8 cellular contexts compared by ENCODE assay signal in the genomic region with DNA sequence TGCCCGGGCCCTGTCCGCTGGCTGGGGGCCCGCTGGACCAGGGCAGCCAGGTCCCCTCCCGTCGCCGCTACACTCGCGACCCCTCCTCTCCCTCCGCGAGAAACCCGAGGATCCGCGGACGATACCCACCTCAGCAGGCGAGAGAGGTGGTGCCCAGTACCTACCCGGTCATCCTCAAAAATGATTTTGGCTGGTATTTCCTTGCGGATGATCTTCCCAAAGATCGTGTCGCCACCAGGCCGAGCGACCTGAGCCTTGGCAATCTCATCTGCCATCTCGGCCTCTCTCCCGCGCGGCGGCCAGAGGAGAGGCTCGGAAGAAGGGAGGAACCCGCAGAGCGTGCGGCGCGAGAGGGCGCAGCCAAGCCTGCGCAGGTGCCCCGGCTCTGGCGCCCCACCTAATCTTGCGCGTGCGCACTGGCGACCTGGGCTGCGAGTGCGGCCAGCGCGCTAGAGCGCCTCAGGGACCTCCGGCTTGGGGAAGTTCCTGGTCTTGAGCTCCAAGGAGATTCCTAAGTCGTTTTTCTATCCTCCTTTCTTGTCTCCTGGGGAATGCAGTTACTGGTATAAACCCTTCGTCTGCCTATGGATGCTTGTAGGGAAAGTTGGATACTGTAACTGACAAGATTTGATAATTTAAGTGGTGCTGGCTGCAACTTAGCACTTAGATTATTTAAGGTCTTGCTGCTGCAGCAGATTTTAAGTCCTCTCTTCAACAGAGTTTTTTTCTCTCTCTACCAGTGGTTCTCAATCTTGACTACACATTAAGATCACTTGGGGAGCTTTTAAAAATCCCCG. TPM values are rescaled to one million over a fixed set of nuclear protein-coding genes. Genes with fewer than 3 reads are reported as not detected.
DNase-seq lines count a peak whose midpoint lies in the region; ATAC-seq and TF ChIP-seq lines count a peak whose summit lies in the region.

Gene HINT1, minus strand, starts transcription at position 326 of the 797 bp plus-strand sequence. Its CDS starts 51 bp downstream, at position 275.

- H3K27ac ChIP-seq in brain microvascular endothelial cell, result peak within 1 kb of the TSS; percentile 75
- H3K27ac ChIP-seq in skeletal muscle tissue (ENCODE audit: low read depth, low read length), result peak within 1 kb of the TSS; percentile 95

- H3K36me3 ChIP-seq in brain microvascular endothelial cell (replicated peaks), result peaks cover 14% of the 10 kb centered on the region
- H3K36me3 ChIP-seq in iPS-15b (ENCODE audit: control insufficient read depth, insufficient read depth, low read length), result peaks cover 12% of the 10 kb centered on the region
- peaks cover 14 to 24% (median 20%) of the 10 kb centered on the region in 3 donors for H3K36me3 ChIP-seq in skeletal muscle tissue (ENCODE audit: control insufficient read depth in 3 of 3, insufficient read depth in 3 of 3, low read length in 3 of 3)

- H3K27me3 ChIP-seq in brain microvascular endothelial cell (replicated peaks) (no peaks in the 10 kb centered on the region), iPS-15b (ENCODE audit: control insufficient read depth, insufficient read depth, low read length) (no peaks in the 10 kb centered on the region), skeletal muscle tissue (ENCODE audit: control insufficient read depth in 3 of 3, insufficient read depth in 3 of 3, low read length in 3 of 3) (no peaks in the 10 kb centered on the region)

- peak; percentile 29 for TF ChIP-seq CTCF in brain microvascular endothelial cell (IDR thresholded peaks at IDR 0.05; ENCODE audit: low read depth, low read length, missing control alignments)

- in situ Hi-C loops in brain microvascular endothelial cell (cut with HindIII; ENCODE audit: low pct_ligation_motif_present, low sequenced_read_pairs), result no loop called here

- H3K4me1 ChIP-seq in iPS-15b (ENCODE audit: control insufficient read depth, insufficient read depth, low read length), result no peaks in the 10 kb centered on the region
- H3K4me1 ChIP-seq in skeletal muscle tissue (ENCODE audit: control insufficient read depth in 3 of 3, insufficient read depth in 3 of 3, low read length in 3 of 3), result peaks cover 7 to 18% (median 10%) of the 10 kb centered on the region in 3 donors

- H3K4me3 ChIP-seq in brain microvascular endothelial cell (ENCODE audit: low read depth, low read length) (peak within 1 kb of the TSS; percentile 96), iPS-15b (ENCODE audit: low read depth, low read length) (peak within 1 kb of the TSS; percentile 96), skeletal muscle tissue (ENCODE audit: low read length in 3 of 3) (peak within 1 kb of the TSS; percentile 82 to 95 (median 95))

- H3K9ac ChIP-seq in iPS-15b (ENCODE audit: low read depth, low read length) (peak within 1 kb of the TSS; percentile 85), skeletal muscle tissue (ENCODE audit: low read depth in 1 of 3, low read length in 3 of 3) (peak within 1 kb of the TSS; percentile 90 to 95 (median 92))

- no peaks in the 10 kb centered on the region for H3K9me3 ChIP-seq in iPS-15b (ENCODE audit: control insufficient read depth, insufficient read depth, low read length)
- no peaks in the 10 kb centered on the region for H3K9me3 ChIP-seq in skeletal muscle tissue (ENCODE audit: control insufficient read depth in 3 of 3, low read length in 3 of 3)

- peak; percentile 83 for DNase-seq in A172 (ENCODE audit: low spot score)
- peak; percentile 43 for DNase-seq in NCI-H2107 treated with DMSO at 0.1 percent for 48 hours (lab: John Stamatoyannopoulos, UW; ENCODE audit: unreplicated experiment)
- peak; percentile 93 for DNase-seq in UCSD-AML1 (lab: John Stamatoyannopoulos, UW; ENCODE audit: unreplicated experiment)
- peak; percentile 70 for DNase-seq in brain microvascular endothelial cell

- peak; percentile 88 for ATAC-seq in HG03066 (IDR thresholded peaks at IDR 0.05; ENCODE audit: low read depth, unreplicated experiment)

- TF ChIP-seq POLR2A in GM18526 (IDR thresholded peaks at IDR 0.05; ENCODE audit: extremely low read depth, insufficient read length), result peak; percentile 89

RNA-seq across cellular contexts. Expression of gene HINT1, which starts in this region (rescaled TPM):
- 540 and 574 TPM in 2 replicates for total RNA-seq in A172 (2014; rRNA removed; shearing (Covaris generic))
- 207 TPM for total RNA-seq in skeletal muscle tissue

Comparison
In these comparisons a context has a peak if more than half of its experiments do, and no peak if none do; other contexts are left out.
1. Peak in every context shown above with its lines: DNase-seq, ATAC-seq, H3K4me3 ChIP-seq and H3K27ac ChIP-seq.
2. DNase-seq: peak in every context shown above with its lines; median percentile 93 in UCSD-AML1; 83 in A172; 70 in brain microvascular endothelial cell; 43 in NCI-H2107 treated with DMSO at 0.1 percent for 48 hours.